Comparison of ENCODE assay signal across 8 cellular contexts in genomic region chr16:68448360-68448970, GRCh38. TPM values are rescaled to one million over a fixed set of nuclear protein-coding genes. Genes with fewer than 3 reads are reported as not detected.
DNase-seq lines count a peak whose midpoint lies in the region; ATAC-seq and TF ChIP-seq lines count a peak whose summit lies in the region.

SMPD3 (minus strand) TSS chr16:68448508; CDS start chr16:68372181, 76,327 bp downstream.

- BruUV-seq in Panc1 (replicated peaks; lab: Mats Ljungman, UMichigan), result no TSS peak

- H3K27me3 Mint-ChIP-seq in activated T-cell treated with anti-CD3 and anti-CD28 coated beads, Interleukin-2, amount 50 U/mL, for 72 hours (ENCODE audit: low read depth), result peaks cover 37% of the 10 kb centered on the region

- H3K9ac ChIP-seq in mucosa of stomach (ENCODE audit: low read length), result peak within 1 kb of the TSS; percentile 26

- peak within 1 kb of the TSS; percentile 48 to 60 for H3K4me3 ChIP-seq in Panc1 (ENCODE audit: low read depth in 2 of 2, low read length in 2 of 2)
- H3K4me3 ChIP-seq in esophagus squamous epithelium, result peak within 1 kb of the TSS; percentile 20 to 64 (median 46)
- H3K4me3 ChIP-seq in mucosa of stomach (ENCODE audit: low read length), result peak within 1 kb of the TSS; percentile 44

- H3K27ac Mint-ChIP-seq in activated T-cell treated with anti-CD3 and anti-CD28 coated beads, Interleukin-2, amount 50 U/mL, for 72 hours, result no peak within 1 kb of the TSS

- peaks cover 16% of the 10 kb centered on the region for H3K4me1 Mint-ChIP-seq in activated T-cell treated with anti-CD3 and anti-CD28 coated beads, Interleukin-2, amount 50 U/mL, for 72 hours (ENCODE audit: low read depth)

- POLR2A ChIA-PET in Panc1 (lab: Charles Lee), result no interaction called here

- in situ Hi-C loops in KBM-7 (cut with MboI; ENCODE audit: low pct_unique_long_range_greater_than_20kb, low sequenced_read_pairs) (no loop called here), Panc1 (cut with HindIII; ENCODE audit: low pct_unique_long_range_greater_than_20kb, low sequenced_read_pairs) (no loop called here)

- 2% methylated on average over 12 of the region's 59 CpGs; no CpG with 5 or more reads in 1 of the 2 donors for WGBS in esophagus squamous epithelium, 2 donors

- H3K27me3 ChIP-seq in Panc1 (ENCODE audit: control insufficient read depth, insufficient read depth, low read length), result peaks cover 6% of the 10 kb centered on the region
- H3K27me3 ChIP-seq in esophagus squamous epithelium, result peaks cover 0 to 53% (median 5%) of the 10 kb centered on the region in 4 donors
- H3K27me3 ChIP-seq in mucosa of stomach (ENCODE audit: control insufficient read depth, insufficient read depth, low read length), result peaks cover 8% of the 10 kb centered on the region

- H3K4me1 ChIP-seq in Panc1 (ENCODE audit: control insufficient read depth, insufficient read depth, low read length) (no peaks in the 10 kb centered on the region), esophagus squamous epithelium (peaks cover 11 to 29% (median 15%) of the 10 kb centered on the region in 3 donors), mucosa of stomach (ENCODE audit: control insufficient read depth, insufficient read depth, low read length) (peaks cover 27% of the 10 kb centered on the region)

- H3K9me3 Mint-ChIP-seq in activated T-cell treated with anti-CD3 and anti-CD28 coated beads, Interleukin-2, amount 50 U/mL, for 72 hours, result no peaks in the 10 kb centered on the region

- peak within 1 kb of the TSS; percentile 39; the same call in 1 of the 2 replicates for H3K27ac ChIP-seq in Panc1 (ENCODE audit: low read length)
- H3K27ac ChIP-seq in esophagus squamous epithelium, result no peak within 1 kb of the TSS

- ATAC-seq in GM21723 (IDR thresholded peaks at IDR 0.05; ENCODE audit: unreplicated experiment), result peak; percentile 90
- peak; percentile 97 for ATAC-seq in Panc1
- peak; percentile 96 for ATAC-seq in activated T-cell treated with anti-CD3 and anti-CD28 coated beads, Interleukin-2, amount 50 U/mL, for 72 hours (replicated peaks in 1 of 2)

- H3K9me3 ChIP-seq in Panc1 (ENCODE audit: control insufficient read depth, insufficient read depth, low read depth, low read length) (no peaks in the 10 kb centered on the region), esophagus squamous epithelium (no peaks in the 10 kb centered on the region), mucosa of stomach (ENCODE audit: control insufficient read depth, low read length) (no peaks in the 10 kb centered on the region)

- intact Hi-C loops in Panc1 (cut with micrococcal nuclease; ENCODE audit: unreplicated experiment) (loop anchor here (10.0 kb wide), 1 partner anchor 56 kb away; no protein-coding TSS in a partner anchor), esophagus squamous epithelium (cut with DNase I) (no loop called here)

- no peaks in the 10 kb centered on the region for H3K36me3 Mint-ChIP-seq in activated T-cell treated with anti-CD3 and anti-CD28 coated beads, Interleukin-2, amount 50 U/mL, for 72 hours (ENCODE audit: insufficient read depth in 2 of 2)

- TF ChIP-seq CTCF in Panc1 (IDR thresholded peaks at IDR 0.05) (no peak), esophagus squamous epithelium (IDR thresholded peaks at IDR 0.05) (peak in 2 of 6 experiments; percentile 2 to 16)

- DNase-seq in DMS 273 treated with DMSO at 0.1 percent for 48 hours (lab: John Stamatoyannopoulos, UW) (peak; percentile 99), KBM-7 (peak; percentile 99), Panc1 (ENCODE audit: low read depth, low spot score) (peak; percentile 74), esophagus squamous epithelium (lab: John Stamatoyannopoulos, UW) (peak; percentile 89)
- peak; percentile 98 to 100 for DNase-seq in activated T-cell treated with anti-CD3 and anti-CD28 coated beads, Interleukin-2, amount 50 U/mL, for 72 hours
- DNase-seq in stimulated activated CD8-positive, alpha-beta memory T cell treated with anti-CD3 and anti-CD28 coated beads, Interleukin-4, amount 100 ng/mL, for 24 hours (ENCODE audit: low read depth), result peak; percentile 98

- H3K4me3 Mint-ChIP-seq in activated T-cell treated with anti-CD3 and anti-CD28 coated beads, Interleukin-2, amount 50 U/mL, for 72 hours, result peak within 1 kb of the TSS; percentile 75 to 89

- H3K36me3 ChIP-seq in Panc1 (ENCODE audit: control insufficient read depth, insufficient read depth, low read length) (no peaks in the 10 kb centered on the region), esophagus squamous epithelium (no peaks in the 10 kb centered on the region), mucosa of stomach (ENCODE audit: control insufficient read depth, insufficient read depth, low read length) (no peaks in the 10 kb centered on the region)

- TF ChIP-seq POLR2A in esophagus squamous epithelium (IDR thresholded peaks at IDR 0.05), result peak in 2 of 4 donors; percentile 16 to 22

- CTCF ChIA-PET in Panc1 (lab: Charles Lee), result no interaction called here

RNA-seq across cellular contexts. Expression of gene SMPD3, which starts in this region (rescaled TPM):
- 0.77 TPM for total RNA-seq in Panc1 (2021; ENCODE audit: unreplicated experiment)
- 0.63 TPM for polyA plus RNA-seq in Panc1 (2012; ENCODE audit: insufficient read length)
- under 1 TPM in 1 of 2 donors, not detected in 1; 0.19 TPM for total RNA-seq in activated T-cell treated with anti-CD3 and anti-CD28 coated beads, Interleukin-2, amount 50 U/mL, for 72 hours
- 1 to 10 TPM in 2 of 4 donors, under 1 TPM in 2; 0.18 to 2.3 (median 0.92) TPM for total RNA-seq in esophagus squamous epithelium

Comparison
In these comparisons a context has a peak if more than half of its experiments do, and no peak if none do; other contexts are left out.
1. Peak in DNase-seq, ATAC-seq, H3K4me3 ChIP-seq and H3K27ac ChIP-seq in Panc1; RNA of the gene not detected or under 1 TPM.
2. Peak in DNase-seq and ATAC-seq in activated T-cell treated with anti-CD3 and anti-CD28 coated beads, Interleukin-2, amount 50 U/mL, for 72 hours; RNA of the gene not detected or under 1 TPM.